In genomic region chrX:119055650-119056049, GRCh38 we compare ENCODE assay signal across 1 cellular context.
TF ChIP-seq lines count a peak whose summit lies in the region.

No MANE protein-coding gene starts in this region.

TF ChIP-seq in SK-N-SH treated with all-trans-retinoic acid at 6 μM for 48 hours, 23 proteins besides CTCF, POLR2A, EP300 and RAD21 (continued from another document):
- TF ChIP-seq TSHZ2 (CRISPR knock-in tag; IDR thresholded peaks at IDR 0.05) (no peak), ARNTL (CRISPR knock-in tag; IDR thresholded peaks at IDR 0.05; ENCODE audit: borderline replicate concordance, low read depth) (no peak), PATZ1 (CRISPR knock-in tag; IDR thresholded peaks at IDR 0.05; ENCODE audit: borderline replicate concordance) (no peak), CREB5 (CRISPR knock-in tag; IDR thresholded peaks at IDR 0.05; ENCODE audit: low read depth) (no peak), PPARA (CRISPR knock-in tag; IDR thresholded peaks at IDR 0.05; ENCODE audit: borderline replicate concordance) (no peak), GLIS3 (CRISPR knock-in tag; IDR thresholded peaks at IDR 0.05) (no peak), BACH2 (CRISPR knock-in tag; IDR thresholded peaks at IDR 0.05; ENCODE audit: borderline replicate concordance) (no peak), OSR1 (CRISPR knock-in tag; IDR thresholded peaks at IDR 0.05) (no peak), CSRNP3 (CRISPR knock-in tag; IDR thresholded peaks at IDR 0.05) (no peak)
